In genomic region chr7:86863452-86863851, GRCh38 we compare ENCODE assay signal across 28 cellular contexts.
DNase-seq lines count a peak whose midpoint lies in the region; ATAC-seq and TF ChIP-seq lines count a peak whose summit lies in the region.
"Had no signal": no experiment of that assay in that cellular context is flagged by ENCODE, and none has a peak within 500 bp of the region (broad histone marks: within the 10 kb centered on the region; RNA-seq: fewer than 3 reads in every experiment).

No MANE protein-coding gene starts in this region.

- no peak overlapping the region for H3K27ac ChIP-seq in gastrocnemius medialis
- H3K27ac ChIP-seq: KMS-11, psoas muscle, sigmoid colon, testis had no signal

- no peak for DNase-seq in stimulated activated effector memory CD8-positive, alpha-beta T cell treated with anti-CD3 and anti-CD28 coated beads, Interleukin-12 subunit alpha, Interleukin-12 subunit beta, amount 100 ng/mL, for 72 hours (ENCODE audit: low spot score in 2 of 2)
- DNase-seq in gastrocnemius medialis (no peak), HFFc6 (no peak), Right ventricle myocardium inferior (ENCODE audit: missing footprints) (no peak)
- DNase-seq: activated CD4-positive, alpha-beta T cell treated with anti-CD3 and anti-CD28 coated beads, Interleukin-2, amount 50 U/mL, for 48 hours; activated naive CD4-positive, alpha-beta T cell treated with anti-CD3 and anti-CD28 coated beads, Interleukin-2, amount 50 U/mL, for 16 hours; anterior cingulate cortex; Calu3; effector CD8-positive, alpha-beta T cell; glutamatergic neuron; islet precursor cell; left ventricle myocardium superior; MM.1S; naive B cell; NCI-H1417; NCI-H2081; NCI-H82; psoas muscle; sigmoid colon; stimulated activated naive CD4-positive, alpha-beta T cell treated with Interleukin-2 at 50 U/mL for 16 hours; testis had no signal

- H3K4me3 ChIP-seq in gastrocnemius medialis: no peak overlapping the region
- H3K4me3 ChIP-seq: psoas muscle, sigmoid colon, testis had no signal

- peaks cover 2% of the 10 kb centered on the region for H3K9me3 Mint-ChIP-seq in stimulated activated effector memory CD8-positive, alpha-beta T cell treated with anti-CD3 and anti-CD28 coated beads, Interleukin-12 subunit alpha, Interleukin-12 subunit beta, amount 100 ng/mL, for 72 hours
- H3K9me3 Mint-ChIP-seq in HFFc6: peaks cover 28% of the 10 kb centered on the region
- H3K9me3 Mint-ChIP-seq: activated T-helper 1 cell treated with anti-CD3 and anti-CD28 coated beads, Interleukin-12 subunit alpha, Interleukin-12 subunit beta, Interleukin-2, Interleukin-4 antibody, amounts not matched to agents 30 ng/mL and 10 ng/mL and 1 ng/mL, durations not matched to agents 14 hours and 24 hours and 36 hours had no signal

- no peaks in the 10 kb centered on the region for H3K4me1 ChIP-seq in gastrocnemius medialis
- H3K4me1 ChIP-seq: psoas muscle, sigmoid colon, testis had no signal

- H3K27me3 Mint-ChIP-seq in HFFc6 (ENCODE audit: insufficient read depth): peaks cover 1% of the 10 kb centered on the region; the same call in 1 of the 2 replicates
- H3K27me3 Mint-ChIP-seq: naive B cell had no signal

- H3K9me3 ChIP-seq in gastrocnemius medialis: no peaks in the 10 kb centered on the region
- H3K9me3 ChIP-seq: psoas muscle, testis had no signal

- H3K27ac Mint-ChIP-seq in stimulated activated effector memory CD8-positive, alpha-beta T cell treated with anti-CD3 and anti-CD28 coated beads, Interleukin-12 subunit alpha, Interleukin-12 subunit beta, amount 100 ng/mL, for 72 hours: no peak overlapping the region
- H3K27ac Mint-ChIP-seq in HFFc6: no peak overlapping the region
- H3K27ac Mint-ChIP-seq: activated T-helper 1 cell treated with anti-CD3 and anti-CD28 coated beads, Interleukin-12 subunit alpha, Interleukin-12 subunit beta, Interleukin-2, Interleukin-4 antibody, amounts not matched to agents 30 ng/mL and 10 ng/mL and 1 ng/mL, durations not matched to agents 14 hours and 24 hours and 36 hours; CD14-positive monocyte; mesothelial cell of epicardium; naive B cell had no signal

- no peaks in the 10 kb centered on the region for H3K4me1 Mint-ChIP-seq in stimulated activated effector memory CD8-positive, alpha-beta T cell treated with anti-CD3 and anti-CD28 coated beads, Interleukin-12 subunit alpha, Interleukin-12 subunit beta, amount 100 ng/mL, for 72 hours
- H3K4me1 Mint-ChIP-seq in HFFc6 (ENCODE audit: low read depth): no peaks in the 10 kb centered on the region
- H3K4me1 Mint-ChIP-seq: CD14-positive monocyte, mesothelial cell of epicardium, naive B cell had no signal

- intact Hi-C loops in gastrocnemius medialis (cut with DNase I; ENCODE audit: low total_unique reads): no loop called here
- intact Hi-C loops in Right ventricle myocardium inferior (cut with DNase I): no loop called here

- ATAC-seq in GM18909 (IDR thresholded peaks at IDR 0.05; ENCODE audit: poor library complexity, unreplicated experiment): peak; percentile 83
- peak; percentile 56 for ATAC-seq in HG02678 (IDR thresholded peaks at IDR 0.05; ENCODE audit: unreplicated experiment)
- peak; percentile 88 for ATAC-seq in HG03139 (IDR thresholded peaks at IDR 0.05; ENCODE audit: unreplicated experiment)
- peak; percentile 45 for ATAC-seq in stimulated activated effector memory CD8-positive, alpha-beta T cell treated with anti-CD3 and anti-CD28 coated beads, Interleukin-12 subunit alpha, Interleukin-12 subunit beta, amount 100 ng/mL, for 72 hours
- ATAC-seq in gastrocnemius medialis: no peak
- no peak for ATAC-seq in Right ventricle myocardium inferior
- ATAC-seq: left ventricle myocardium superior, psoas muscle had no signal

- no peaks in the 10 kb centered on the region for H3K36me3 Mint-ChIP-seq in stimulated activated effector memory CD8-positive, alpha-beta T cell treated with anti-CD3 and anti-CD28 coated beads, Interleukin-12 subunit alpha, Interleukin-12 subunit beta, amount 100 ng/mL, for 72 hours
- no peaks in the 10 kb centered on the region for H3K36me3 Mint-ChIP-seq in HFFc6 (ENCODE audit: low read depth)
- H3K36me3 Mint-ChIP-seq: CD14-positive monocyte had no signal

- in situ Hi-C loops in gastrocnemius medialis (cut with MboI; ENCODE audit: low sequenced_read_pairs in 4 of 4): no loop called here

- no peak for TF ChIP-seq POLR2A in gastrocnemius medialis (IDR thresholded peaks at IDR 0.05)

- H3K4me3 Mint-ChIP-seq in stimulated activated effector memory CD8-positive, alpha-beta T cell treated with anti-CD3 and anti-CD28 coated beads, Interleukin-12 subunit alpha, Interleukin-12 subunit beta, amount 100 ng/mL, for 72 hours: no peak overlapping the region
- H3K4me3 Mint-ChIP-seq in HFFc6: no peak overlapping the region
- H3K4me3 Mint-ChIP-seq: activated T-helper 1 cell treated with anti-CD3 and anti-CD28 coated beads, Interleukin-12 subunit alpha, Interleukin-12 subunit beta, Interleukin-2, Interleukin-4 antibody, amounts not matched to agents 30 ng/mL and 10 ng/mL and 1 ng/mL, durations not matched to agents 14 hours and 24 hours and 36 hours; CD14-positive monocyte; mesothelial cell of epicardium had no signal

- no peak for TF ChIP-seq CTCF in gastrocnemius medialis (IDR thresholded peaks at IDR 0.05 in 4 of 5, conservative IDR thresholded peaks at IDR 0.05 in 1 of 5)
- no peak for TF ChIP-seq CTCF in HFFc6 (IDR thresholded peaks at IDR 0.05)

- H3K36me3 ChIP-seq in gastrocnemius medialis: no peaks in the 10 kb centered on the region
- H3K36me3 ChIP-seq: sigmoid colon had no signal

- H3K27me3 ChIP-seq in gastrocnemius medialis: no peaks in the 10 kb centered on the region
- H3K27me3 ChIP-seq: sigmoid colon, testis had no signal

Comparison
In these comparisons a context has a peak if more than half of its experiments do, and no peak if none do; other contexts are left out.
1. ATAC-seq: peak in GM18909 (single experiment), HG02678 (single experiment), HG03139 (single experiment) and stimulated activated effector memory CD8-positive, alpha-beta T cell treated with anti-CD3 and anti-CD28 coated beads, Interleukin-12 subunit alpha, Interleukin-12 subunit beta, amount 100 ng/mL, for 72 hours (single experiment); none in gastrocnemius medialis (0 of 2) and Right ventricle myocardium inferior (single experiment).